In genomic region chr1:41383094-41383852, GRCh38 we compare ENCODE assay signal across 8 cellular contexts. TPM values are rescaled to one million over a fixed set of nuclear protein-coding genes. Genes with fewer than 3 reads are reported as not detected.
DNase-seq lines count a peak whose midpoint lies in the region; ATAC-seq and TF ChIP-seq lines count a peak whose summit lies in the region.

No MANE protein-coding gene starts in this region.

- ATAC-seq in body of pancreas: no peak
- no peak for ATAC-seq in HG03175 (IDR thresholded peaks at IDR 0.05; ENCODE audit: unreplicated experiment)
- no peak for ATAC-seq in HG02763 (IDR thresholded peaks at IDR 0.05; ENCODE audit: unreplicated experiment)

- TF ChIP-seq CTCF in NB4 (IDR thresholded peaks at IDR 0.05; ENCODE audit: low read depth, low read length) (no peak), body of pancreas (IDR thresholded peaks at IDR 0.05) (no peak)

- WGBS in body of pancreas, 2 donors: 59 to 75% methylated on average over 45 of the region's 45 CpGs

- TF ChIP-seq POLR2A in NB4 (IDR thresholded peaks at IDR 0.05; ENCODE audit: extremely low read depth, insufficient read length) (no peak), body of pancreas (IDR thresholded peaks at IDR 0.05) (no peak)

- H3K9me3 ChIP-seq in body of pancreas: no peaks in the 10 kb centered on the region
- H3K9me3 ChIP-seq in muscle layer of colon (ENCODE audit: low read length): no peaks in the 10 kb centered on the region

- H3K27ac ChIP-seq in body of pancreas (peak overlapping the region; percentile 59 to 91 (median 72)), muscle layer of colon (ENCODE audit: low read depth, low read length) (peak overlapping the region; percentile 82)

- DNase-seq in AG20443 (ENCODE audit: low spot score) (peak; percentile 55), NB4 (ENCODE audit: low read depth) (peak; percentile 80), body of pancreas (peak in 1 of 4 donors; percentile 11), RKO (ENCODE audit: low spot score) (no peak), NCI-H510A treated with DMSO at 0.1 percent for 48 hours (lab: John Stamatoyannopoulos, UW) (no peak)

- H3K36me3 ChIP-seq in body of pancreas (replicated peaks in 1 of 2; ENCODE audit: insufficient read depth in 1 of 2, low read depth in 2 of 2) (no peaks in the 10 kb centered on the region), muscle layer of colon (ENCODE audit: insufficient read depth, low read length) (peaks cover 2% of the 10 kb centered on the region)

- H3K4me3 ChIP-seq in NB4 (ENCODE audit: low read depth, low read length): no peak overlapping the region
- no peak overlapping the region for H3K4me3 ChIP-seq in body of pancreas
- H3K4me3 ChIP-seq in muscle layer of colon (ENCODE audit: low read depth in 1 of 2, low read length in 2 of 2): peak overlapping the region; percentile 35 to 45

- H3K4me1 ChIP-seq in body of pancreas: peaks cover 62% of the 10 kb centered on the region
- peaks cover 46% of the 10 kb centered on the region for H3K4me1 ChIP-seq in muscle layer of colon (ENCODE audit: insufficient read depth, low read length)

- H3K27me3 ChIP-seq in body of pancreas: no peaks in the 10 kb centered on the region
- no peaks in the 10 kb centered on the region for H3K27me3 ChIP-seq in muscle layer of colon (ENCODE audit: control insufficient read depth in 1 of 2, insufficient read depth in 2 of 2, low read length in 2 of 2)

- peak overlapping the region; percentile 45 for H3K9ac ChIP-seq in muscle layer of colon (ENCODE audit: low read length)

- intact Hi-C loops in body of pancreas (cut with DNase I): no loop called here

RNA-seq across cellular contexts. Expression of gene FOXO6, which starts 22.0 kb away (rescaled TPM):
- 1 to 10 TPM; 1.0 to 2.3 TPM for total RNA-seq in body of pancreas

Comparison
In these comparisons a context has a peak if more than half of its experiments do, and no peak if none do; other contexts are left out.
1. DNase-seq: peak in AG20443 (single experiment) and NB4 (single experiment); none in RKO (single experiment) and NCI-H510A treated with DMSO at 0.1 percent for 48 hours (single experiment).
2. H3K4me3 ChIP-seq: peak in muscle layer of colon (2 of 2); none in NB4 (single experiment) and body of pancreas (0 of 2).